Comparison of ENCODE assay signal across 10 cellular contexts in genomic region chr21:30674312-30674711, GRCh38. TPM values are rescaled to one million over a fixed set of nuclear protein-coding genes. Genes with fewer than 3 reads are reported as not detected.
"Had no signal": no experiment of that assay in that cellular context is flagged by ENCODE, and none has a peak within 500 bp of the region (broad histone marks: within the 10 kb centered on the region; RNA-seq: fewer than 3 reads in every experiment).

No MANE protein-coding gene starts in this region.

- DNase-seq: GM23248, GOT3, H9, HFFc6, IMR-90 had no signal

- H3K9ac ChIP-seq: GM23248 had no signal

- H3K4me3 ChIP-seq: GM23248, K562 had no signal

- H3K27ac ChIP-seq: GM23248 had no signal

- H2AFZ ChIP-seq: GM23248 had no signal

- FAIRE-seq: HTR-8/SVneo, K562 had no signal

- ATAC-seq: HCT116, K562 had no signal

RNA-seq across cellular contexts. Expression of gene KRTAP20-3, which starts 31.6 kb away (rescaled TPM):
- total RNA-seq: GM23248, H4, H9, HFFc6, HT-29, IMR-90, K562 had no signal
- polyA plus RNA-seq: GM23248, IMR-90, K562 had no signal

RNA-seq across cellular contexts. Expression of gene KRTAP20-2, which starts 39.3 kb away (rescaled TPM):
- total RNA-seq: GM23248, H4, H9, HFFc6, HT-29, IMR-90, K562 had no signal
- polyA plus RNA-seq: GM23248, IMR-90, K562 had no signal

RNA-seq across cellular contexts. Expression of gene KRTAP21-3, which starts 44.3 kb away (rescaled TPM):
- total RNA-seq: GM23248, H4, H9, HFFc6, HT-29, IMR-90, K562 had no signal
- polyA plus RNA-seq: GM23248, IMR-90, K562 had no signal

RNA-seq across cellular contexts. Expression of gene KRTAP20-4, which starts 53.9 kb away (rescaled TPM):
- total RNA-seq: GM23248, H4, H9, HFFc6, HT-29, IMR-90, K562 had no signal
- polyA plus RNA-seq: GM23248, IMR-90, K562 had no signal

RNA-seq across cellular contexts. Expression of gene KRTAP20-1, which starts 58.1 kb away (rescaled TPM):
- total RNA-seq: GM23248, H4, H9, HFFc6, HT-29, IMR-90, K562 had no signal
- polyA plus RNA-seq: GM23248, IMR-90, K562 had no signal
